24 cellular contexts compared by ENCODE assay signal in the genomic region with DNA sequence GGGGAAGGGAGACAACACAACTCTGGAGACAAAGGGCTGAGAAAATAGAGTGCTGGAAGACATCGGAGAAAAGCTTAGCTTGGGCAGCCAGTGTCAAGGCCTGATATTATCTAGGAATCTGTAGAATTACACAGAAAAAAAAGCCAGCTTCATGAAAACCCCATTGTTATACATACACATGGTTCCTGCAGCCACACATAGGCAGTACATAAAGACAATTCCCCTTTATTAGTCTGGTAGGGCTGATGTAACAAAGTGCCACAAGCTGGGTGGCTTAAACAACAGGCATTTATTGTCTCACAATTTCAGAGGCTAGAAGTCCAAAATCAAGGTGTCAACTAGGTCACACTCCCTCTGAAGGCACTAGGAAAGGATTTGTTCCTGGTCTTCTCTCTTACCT.
DNase-seq lines count a peak whose midpoint lies in the region; ATAC-seq and TF ChIP-seq lines count a peak whose summit lies in the region.
"Had no signal": no experiment of that assay in that cellular context is flagged by ENCODE, and none has a peak within 500 bp of the region (broad histone marks: within the 10 kb centered on the region; RNA-seq: fewer than 3 reads in every experiment).

No MANE protein-coding gene starts in this region.

- peak; percentile 40 for DNase-seq in COLO829 (ENCODE audit: low spot score)
- peak in 8 of 61 donors; percentile 0 to 33 (median 2) for DNase-seq in caudate nucleus (lab: John Stamatoyannopoulos, UW)
- DNase-seq in effector memory CD8-positive, alpha-beta T cell = no peak
- DNase-seq in endothelial cell (ENCODE audit: low spot score) = no peak
- DNase-seq in activated CD8-positive, alpha-beta T cell treated with anti-CD3 and anti-CD28 coated beads, Interleukin-2, amount 10 ng/mL, durations not matched to agents 7 days and 5 days = no peak
- DNase-seq: CD4-positive, alpha-beta T cell; DMS153; KBM-7; MM.1S; NCI-H1048; NCI-H1417 treated with DMSO at 0.1 percent for 48 hours; NCI-H187; NCI-H2107; NCI-H226; NCI-H510A treated with DMSO at 0.1 percent for 48 hours; NCI-H748 treated with DMSO at 0.1 percent for 48 hours; PC-9; RPMI8226; SHP77 had no signal

- no peak overlapping the region for H3K4me3 Mint-ChIP-seq in effector memory CD8-positive, alpha-beta T cell
- no peak overlapping the region for H3K4me3 Mint-ChIP-seq in endothelial cell (ENCODE audit: unreplicated experiment)
- no peak overlapping the region for H3K4me3 Mint-ChIP-seq in activated CD8-positive, alpha-beta T cell treated with anti-CD3 and anti-CD28 coated beads, Interleukin-2, amount 10 ng/mL, durations not matched to agents 7 days and 5 days
- H3K4me3 Mint-ChIP-seq: CD4-positive, alpha-beta T cell; GM23338 had no signal

- H3K27ac ChIP-seq in caudate nucleus (ENCODE audit: low read depth, low read length) (peak overlapping the region; percentile 47), layer of hippocampus (ENCODE audit: low read depth, low read length) (peak overlapping the region; percentile 50), temporal lobe (ENCODE audit: low read depth, low read length) (peak overlapping the region; percentile 82)
- H3K27ac ChIP-seq: BLaER1, PC-9, SK-N-MC had no signal

- CTCF ChIA-PET in activated CD8-positive, alpha-beta T cell treated with anti-CD3 and anti-CD28 coated beads, Interleukin-2, amount 10 ng/mL, durations not matched to agents 7 days and 5 days (lab: Charles Lee) = no interaction called here

- H3K27me3 Mint-ChIP-seq in effector memory CD8-positive, alpha-beta T cell = peaks cover 0 to 9% of the 10 kb centered on the region in 2 donors
- no peaks in the 10 kb centered on the region for H3K27me3 Mint-ChIP-seq in endothelial cell (ENCODE audit: unreplicated experiment)
- H3K27me3 Mint-ChIP-seq in activated CD8-positive, alpha-beta T cell treated with anti-CD3 and anti-CD28 coated beads, Interleukin-2, amount 10 ng/mL, durations not matched to agents 7 days and 5 days (ENCODE audit: low read depth) = no peaks in the 10 kb centered on the region
- H3K27me3 Mint-ChIP-seq: CD4-positive, alpha-beta T cell had no signal

- H3K9me3 Mint-ChIP-seq in effector memory CD8-positive, alpha-beta T cell = no peaks in the 10 kb centered on the region
- H3K9me3 Mint-ChIP-seq in endothelial cell (ENCODE audit: unreplicated experiment) = no peaks in the 10 kb centered on the region
- peaks cover 7% of the 10 kb centered on the region for H3K9me3 Mint-ChIP-seq in activated CD8-positive, alpha-beta T cell treated with anti-CD3 and anti-CD28 coated beads, Interleukin-2, amount 10 ng/mL, durations not matched to agents 7 days and 5 days (ENCODE audit: insufficient read depth)
- H3K9me3 Mint-ChIP-seq: CD4-positive, alpha-beta T cell had no signal

- H3K36me3 Mint-ChIP-seq in effector memory CD8-positive, alpha-beta T cell (ENCODE audit: insufficient read depth) = peaks cover under 1% of the 10 kb centered on the region
- peaks cover 10% of the 10 kb centered on the region for H3K36me3 Mint-ChIP-seq in endothelial cell (ENCODE audit: low read depth, unreplicated experiment)
- peaks cover 5% of the 10 kb centered on the region for H3K36me3 Mint-ChIP-seq in activated CD8-positive, alpha-beta T cell treated with anti-CD3 and anti-CD28 coated beads, Interleukin-2, amount 10 ng/mL, durations not matched to agents 7 days and 5 days (ENCODE audit: low read depth)

- no peak overlapping the region for H3K27ac Mint-ChIP-seq in effector memory CD8-positive, alpha-beta T cell
- no peak overlapping the region for H3K27ac Mint-ChIP-seq in endothelial cell (ENCODE audit: unreplicated experiment)
- H3K27ac Mint-ChIP-seq in activated CD8-positive, alpha-beta T cell treated with anti-CD3 and anti-CD28 coated beads, Interleukin-2, amount 10 ng/mL, durations not matched to agents 7 days and 5 days = no peak overlapping the region
- H3K27ac Mint-ChIP-seq: CD4-positive, alpha-beta T cell; GM23338 had no signal

- H3K4me1 Mint-ChIP-seq in effector memory CD8-positive, alpha-beta T cell (ENCODE audit: low read depth in 2 of 2) = peaks cover 1% of the 10 kb centered on the region in 2 donors
- H3K4me1 Mint-ChIP-seq in endothelial cell (ENCODE audit: unreplicated experiment) = peaks cover 15% of the 10 kb centered on the region
- H3K4me1 Mint-ChIP-seq in activated CD8-positive, alpha-beta T cell treated with anti-CD3 and anti-CD28 coated beads, Interleukin-2, amount 10 ng/mL, durations not matched to agents 7 days and 5 days (ENCODE audit: low read depth) = peaks cover 19% of the 10 kb centered on the region

- H3K27me3 ChIP-seq in layer of hippocampus (ENCODE audit: control insufficient read depth, insufficient read depth, low read length) = no peaks in the 10 kb centered on the region
- H3K27me3 ChIP-seq: BLaER1 had no signal

- ATAC-seq in effector memory CD8-positive, alpha-beta T cell (replicated peaks) = no peak
- no peak for ATAC-seq in activated CD8-positive, alpha-beta T cell treated with anti-CD3 and anti-CD28 coated beads, Interleukin-2, amount 10 ng/mL, durations not matched to agents 7 days and 5 days
- ATAC-seq: GM23338 had no signal

- TF ChIP-seq CTCF in endothelial cell (IDR thresholded peaks at IDR 0.05; ENCODE audit: unreplicated experiment) = no peak

- POLR2A ChIA-PET in activated CD8-positive, alpha-beta T cell treated with anti-CD3 and anti-CD28 coated beads, Interleukin-2, amount 10 ng/mL, durations not matched to agents 7 days and 5 days (lab: Charles Lee) = no interaction called here
